Comparison of ENCODE assay signal across 12 cellular contexts in genomic region chr10:47403401-47404318, GRCh38. TPM values are rescaled to one million over a fixed set of nuclear protein-coding genes. Genes with fewer than 3 reads are reported as not detected.
A peak's percentile ranks its signal among the peaks of the same experiment; 100 is the strongest.
DNase-seq lines count a peak whose midpoint lies in the region; ATAC-seq, FAIRE-seq and TF ChIP-seq lines count a peak whose summit lies in the region.
"Had no signal": no experiment of that assay in that cellular context is flagged by ENCODE, and none has a peak within 500 bp of the region (broad histone marks: within the 10 kb centered on the region; RNA-seq: fewer than 3 reads in every experiment).

No MANE protein-coding gene starts in this region.

- H3K36me3 Mint-ChIP-seq in activated CD4-positive, alpha-beta T cell treated with anti-CD3 and anti-CD28 coated beads for 36 hours (ENCODE audit: low read depth), result no peaks in the 10 kb centered on the region
- H3K36me3 Mint-ChIP-seq: immature natural killer cell had no signal

- peak; percentile 35 for DNase-seq in activated CD4-positive, alpha-beta T cell treated with anti-CD3 and anti-CD28 coated beads for 36 hours
- DNase-seq in activated CD4-positive, alpha-beta T cell treated with anti-CD3 and anti-CD28 coated beads for 1 hour, result no peak
- DNase-seq in RCC 7860 (ENCODE audit: low spot score), result peak; percentile 6
- peak; percentile 16 for DNase-seq in fibroblast of the aortic adventitia (ENCODE audit: low read depth)
- DNase-seq in spleen, result peak; percentile 61
- no peak for DNase-seq in GOT3 (lab: John Stamatoyannopoulos, UW)
- DNase-seq in testis, result no peak
- DNase-seq: immature natural killer cell, NCI-H2081 had no signal

- H3K36me3 ChIP-seq in spleen, result no peaks in the 10 kb centered on the region
- H3K36me3 ChIP-seq in testis (ENCODE audit: low read depth, missing control alignments), result no peaks in the 10 kb centered on the region

- H3K9me3 ChIP-seq in spleen, result no peaks in the 10 kb centered on the region
- H3K9me3 ChIP-seq in testis, result no peaks in the 10 kb centered on the region

- no peak overlapping the region for H3K4me3 ChIP-seq in fibroblast of the aortic adventitia (ENCODE audit: low read depth, low read length)
- H3K4me3 ChIP-seq in spleen, result no peak overlapping the region
- H3K4me3 ChIP-seq in testis, result no peak overlapping the region

- H3K4me3 Mint-ChIP-seq in activated CD4-positive, alpha-beta T cell treated with anti-CD3 and anti-CD28 coated beads for 36 hours, result no peak overlapping the region
- H3K4me3 Mint-ChIP-seq: dendritic cell treated with granulocyte-macrophage colony-stimulating factor and Interleukin-4, amounts not matched to agents 40 ng/mL and 50 ng/mL, for 4 days; immature natural killer cell had no signal

- TF ChIP-seq POLR2A in spleen (IDR thresholded peaks at IDR 0.05) (no peak), testis (IDR thresholded peaks at IDR 0.05) (no peak)

- ATAC-seq in activated CD4-positive, alpha-beta T cell treated with anti-CD3 and anti-CD28 coated beads for 36 hours, result no peak
- no peak for ATAC-seq in HG03439 (IDR thresholded peaks at IDR 0.05; ENCODE audit: unreplicated experiment)

- H3K27ac ChIP-seq in spleen, result peak overlapping the region in 6 of 8 donors; percentile 9 to 58 (median 32)
- no peak overlapping the region for H3K27ac ChIP-seq in testis

- H3K27me3 Mint-ChIP-seq in activated CD4-positive, alpha-beta T cell treated with anti-CD3 and anti-CD28 coated beads for 36 hours, result no peaks in the 10 kb centered on the region

- intact Hi-C loops in activated CD4-positive, alpha-beta T cell treated with anti-CD3 and anti-CD28 coated beads for 36 hours (cut with DNase I, micrococcal nuclease), result no loop called here
- intact Hi-C loops in spleen (cut with DNase I; ENCODE audit: low total_unique reads), result no loop called here
- intact Hi-C loops in testis (cut with DNase I; ENCODE audit: low total_unique reads), result no loop called here

- POLR2A ChIA-PET in activated CD4-positive, alpha-beta T cell treated with anti-CD3 and anti-CD28 coated beads for 36 hours (lab: Charles Lee), result no interaction called here

- H3K4me1 ChIP-seq in spleen, result peaks cover 0 to 21% (median 6%) of the 10 kb centered on the region in 6 donors
- peaks cover 9% of the 10 kb centered on the region for H3K4me1 ChIP-seq in testis

- 64 to 84% (median 79%) methylated on average over 2 to 7 of the region's 7 CpGs for WGBS in spleen, 5 donors
- 79 to 89% methylated on average over 3 to 7 of the region's 7 CpGs for WGBS in testis, 2 donors

- H3K4me1 Mint-ChIP-seq in activated CD4-positive, alpha-beta T cell treated with anti-CD3 and anti-CD28 coated beads for 36 hours, result no peaks in the 10 kb centered on the region
- H3K4me1 Mint-ChIP-seq: immature natural killer cell had no signal

- H3K27me3 ChIP-seq in spleen (replicated peaks in 1 of 7) (peaks cover 0 to 6% (median 0%) of the 10 kb centered on the region in 7 donors), testis (no peaks in the 10 kb centered on the region)

- no peak for FAIRE-seq in RCC 7860 (lab: Jason Lieb, UNC)

- TF ChIP-seq CTCF in fibroblast of the aortic adventitia (IDR thresholded peaks at IDR 0.05; ENCODE audit: insufficient read depth, low read length), result no peak
- TF ChIP-seq CTCF in spleen (IDR thresholded peaks at IDR 0.05 in 8 of 11, conservative IDR thresholded peaks at IDR 0.05 in 3 of 11), result no peak
- TF ChIP-seq CTCF in testis (IDR thresholded peaks at IDR 0.05), result no peak

- CTCF ChIA-PET in activated CD4-positive, alpha-beta T cell treated with anti-CD3 and anti-CD28 coated beads for 36 hours (lab: Charles Lee), result no interaction called here

- H3K27ac Mint-ChIP-seq in activated CD4-positive, alpha-beta T cell treated with anti-CD3 and anti-CD28 coated beads for 36 hours, result no peak overlapping the region
- H3K27ac Mint-ChIP-seq: dendritic cell treated with granulocyte-macrophage colony-stimulating factor and Interleukin-4, amounts not matched to agents 40 ng/mL and 50 ng/mL, for 4 days had no signal

- no peaks in the 10 kb centered on the region for H3K9me3 Mint-ChIP-seq in activated CD4-positive, alpha-beta T cell treated with anti-CD3 and anti-CD28 coated beads for 36 hours (ENCODE audit: low read depth)
- H3K9me3 Mint-ChIP-seq: dendritic cell treated with granulocyte-macrophage colony-stimulating factor and Interleukin-4, amounts not matched to agents 40 ng/mL and 50 ng/mL, for 4 days had no signal

RNA-seq across cellular contexts. Expression of gene ZNF488, which starts 19.6 kb away (rescaled TPM):
- total RNA-seq in activated CD4-positive, alpha-beta T cell treated with anti-CD3 and anti-CD28 coated beads for 36 hours, result under 1 TPM; 0.70 to 0.75 TPM
- total RNA-seq in fibroblast of the aortic adventitia (ENCODE audit: low replicate concordance), result 0.18 and 0.41 TPM in 2 replicates
- total RNA-seq in spleen, result under 1 TPM in 3 of 7 donors, not detected in 4; 0.09 to 0.26 (median 0.13) TPM
- polyA plus RNA-seq in spleen, result under 1 TPM in 1 of 3 donors, not detected in 2; 0.02 TPM
- 1 to 10 TPM; 2.7 to 3.2 TPM for total RNA-seq in testis
- 2.0 TPM for polyA plus RNA-seq in testis (ENCODE audit: insufficient read depth, low read depth, low replicate concordance)
- polyA plus RNA-seq: immature natural killer cell had no signal

RNA-seq across cellular contexts. Expression of gene RBP3, which starts 55.5 kb away (rescaled TPM):
- not detected for total RNA-seq in activated CD4-positive, alpha-beta T cell treated with anti-CD3 and anti-CD28 coated beads for 36 hours
- total RNA-seq in fibroblast of the aortic adventitia (ENCODE audit: low replicate concordance), result not detected in 2 replicates
- total RNA-seq in spleen, result not detected
- polyA plus RNA-seq in spleen, result not detected
- total RNA-seq in testis, result under 1 TPM in 1 of 2 donors, not detected in 1; 0.25 TPM
- 0.09 TPM for polyA plus RNA-seq in testis (ENCODE audit: insufficient read depth, low read depth, low replicate concordance)
- total RNA-seq: renal cortical epithelial cell had no signal
- polyA plus RNA-seq: immature natural killer cell had no signal

Comparison
In these comparisons a context has a peak if more than half of its experiments do, and no peak if none do; other contexts are left out.
1. DNase-seq: peak in activated CD4-positive, alpha-beta T cell treated with anti-CD3 and anti-CD28 coated beads for 36 hours (single experiment), RCC 7860 (single experiment), fibroblast of the aortic adventitia (single experiment) and spleen (single experiment); none in activated CD4-positive, alpha-beta T cell treated with anti-CD3 and anti-CD28 coated beads for 1 hour (single experiment), GOT3 (single experiment) and testis (single experiment).
2. H3K27ac ChIP-seq: peak in spleen (6 of 8); none in testis (0 of 2).